In genomic region chr1:244865028-244865371, GRCh38 we compare ENCODE assay signal across 1 cellular context.
TF ChIP-seq lines count a peak whose summit lies in the region.

No MANE protein-coding gene starts in this region.

TF ChIP-seq in HEK293, 187 proteins besides CTCF, POLR2A, EP300 and RAD21 (continued from another document):
- no peak for TF ChIP-seq ZNF398 (tag by site-specific recombination; IDR thresholded peaks at IDR 0.05)
- TF ChIP-seq ZBTB11 (tag by site-specific recombination; conservative IDR thresholded peaks at IDR 0.05; ENCODE audit: low read depth) = no peak
- no peak for TF ChIP-seq ZNF202 (tag by site-specific recombination; IDR thresholded peaks at IDR 0.05; ENCODE audit: borderline replicate concordance)
- TF ChIP-seq ZFP37 (tag by site-specific recombination; IDR thresholded peaks at IDR 0.05) = 0 out of 2 replicates have a peak, but pooled peaks have one; percentile 24
- no peak for TF ChIP-seq ZNF792 (tag by site-specific recombination; IDR thresholded peaks at IDR 0.05)
- TF ChIP-seq MEIS1 (CRISPR knock-in tag; IDR thresholded peaks at IDR 0.05; ENCODE audit: borderline replicate concordance) = no peak
- TF ChIP-seq ZNF18 (tag by site-specific recombination; IDR thresholded peaks at IDR 0.05) = no peak
- peak; percentile 99 for TF ChIP-seq ZNF600 (tag by site-specific recombination; IDR thresholded peaks at IDR 0.05)
- TF ChIP-seq ZNF341 (tag by site-specific recombination; IDR thresholded peaks at IDR 0.05; ENCODE audit: low read depth) = no peak
- TF ChIP-seq ZNF311 (tag by site-specific recombination; IDR thresholded peaks at IDR 0.05; ENCODE audit: borderline replicate concordance) = no peak
- no peak for TF ChIP-seq ZNF473 (tag by site-specific recombination; IDR thresholded peaks at IDR 0.05)
- TF ChIP-seq ZNF549 (tag by site-specific recombination; IDR thresholded peaks at IDR 0.05) = no peak
- no peak for TF ChIP-seq ZNF140 (tag by site-specific recombination; IDR thresholded peaks at IDR 0.05)
- 0 out of 2 replicates have a peak, but pooled peaks have one; percentile 1 for TF ChIP-seq GLI2 (tag by site-specific recombination; IDR thresholded peaks at IDR 0.05; ENCODE audit: borderline replicate concordance, low read depth)
- TF ChIP-seq ZNF639 (tag by site-specific recombination; IDR thresholded peaks at IDR 0.05) = no peak; the same call in 1 of the 2 replicates
- no peak for TF ChIP-seq ZNF529 (tag by site-specific recombination; IDR thresholded peaks at IDR 0.05; ENCODE audit: insufficient replicate concordance)
- 0 out of 2 replicates have a peak, but pooled peaks have one; percentile 4 for TF ChIP-seq ZNF664 (tag by site-specific recombination; IDR thresholded peaks at IDR 0.05)
- TF ChIP-seq ZFP41 (tag by site-specific recombination; IDR thresholded peaks at IDR 0.05; ENCODE audit: borderline replicate concordance) = no peak
- no peak for TF ChIP-seq ZNF112 (tag by site-specific recombination; IDR thresholded peaks at IDR 0.05)
- no peak for TF ChIP-seq HOXD13 (CRISPR knock-in tag; IDR thresholded peaks at IDR 0.05; ENCODE audit: borderline replicate concordance)
- no peak for TF ChIP-seq PRDM10 (tag by site-specific recombination; IDR thresholded peaks at IDR 0.05)
- TF ChIP-seq ZNF335 (tag by site-specific recombination; conservative IDR thresholded peaks at IDR 0.05) = peak; percentile 62
- no peak for TF ChIP-seq ZNF391 (tag by site-specific recombination; IDR thresholded peaks at IDR 0.05; ENCODE audit: borderline replicate concordance, low read depth)
- 0 out of 2 replicates have a peak, but pooled peaks have one; percentile 4 for TF ChIP-seq ZNF433 (tag by site-specific recombination; IDR thresholded peaks at IDR 0.05; ENCODE audit: low read depth)
- TF ChIP-seq ZBTB17 (tag by site-specific recombination; IDR thresholded peaks at IDR 0.05) = no peak
- no peak for TF ChIP-seq ZBTB44 (tag by site-specific recombination; IDR thresholded peaks at IDR 0.05)
- no peak for TF ChIP-seq KLF10 (tag by site-specific recombination; IDR thresholded peaks at IDR 0.05)
- TF ChIP-seq ZNF645 (tag by site-specific recombination; IDR thresholded peaks at IDR 0.05) = no peak
- 0 out of 2 replicates have a peak, but pooled peaks have one; percentile 5 for TF ChIP-seq ZNF184 (tag by site-specific recombination; IDR thresholded peaks at IDR 0.05)
- no peak for TF ChIP-seq ZNF155 (tag by site-specific recombination; IDR thresholded peaks at IDR 0.05)
- no peak for TF ChIP-seq OSR2 (tag by site-specific recombination; IDR thresholded peaks at IDR 0.05)
- TF ChIP-seq KLF16 (tag by site-specific recombination; IDR thresholded peaks at IDR 0.05) = no peak
- no peak for TF ChIP-seq GLI4 (tag by site-specific recombination; IDR thresholded peaks at IDR 0.05)
- no peak for TF ChIP-seq ZNF548 (tag by site-specific recombination; IDR thresholded peaks at IDR 0.05)
- no peak for TF ChIP-seq ZNF221 (tag by site-specific recombination; IDR thresholded peaks at IDR 0.05; ENCODE audit: borderline replicate concordance)
- no peak for TF ChIP-seq ZNF138 (tag by site-specific recombination; IDR thresholded peaks at IDR 0.05; ENCODE audit: borderline replicate concordance)
- no peak for TF ChIP-seq ZBTB21 (tag by site-specific recombination; IDR thresholded peaks at IDR 0.05)
- TF ChIP-seq ZSCAN16 (tag by site-specific recombination; IDR thresholded peaks at IDR 0.05) = peak; percentile 46; the same call in 1 of the 2 replicates
